Comparison of ENCODE assay signal across 1 cellular context in genomic region chr15:74631408-74631807, GRCh38.
TF ChIP-seq lines count a peak whose summit lies in the region.

No MANE protein-coding gene starts in this region.

TF ChIP-seq in GM12878, 131 proteins besides CTCF, POLR2A, EP300 and RAD21:
- TF ChIP-seq CUX1 (IDR thresholded peaks at IDR 0.05; ENCODE audit: insufficient replicate concordance, low read depth, low read length), result no peak
- no peak for TF ChIP-seq BACH1 (IDR thresholded peaks at IDR 0.05; ENCODE audit: borderline replicate concordance)
- TF ChIP-seq CHD4 (IDR thresholded peaks at IDR 0.05), result no peak
- 0 out of 2 replicates have a peak, but pooled peaks have one; percentile 46 for TF ChIP-seq POLR2AphosphoS2 (IDR thresholded peaks at IDR 0.05; ENCODE audit: low read depth, low read length)
- no peak for TF ChIP-seq SIX5 (IDR thresholded peaks at IDR 0.05; ENCODE audit: low read depth, low read length, severe bottlenecking)
- no peak for TF ChIP-seq CBX3 (IDR thresholded peaks at IDR 0.05; ENCODE audit: borderline replicate concordance, low read depth)
- TF ChIP-seq HSF1 (IDR thresholded peaks at IDR 0.05; ENCODE audit: low read depth, low read length), result no peak
- no peak for TF ChIP-seq E2F4 (IDR thresholded peaks at IDR 0.05; ENCODE audit: low read depth, low read length)
